6 cellular contexts compared by ENCODE assay signal in genomic region chr7:65923321-65923720, GRCh38.
"Had no signal": no experiment of that assay in that cellular context is flagged by ENCODE, and none has a peak within 500 bp of the region (broad histone marks: within the 10 kb centered on the region; RNA-seq: fewer than 3 reads in every experiment).

No MANE protein-coding gene starts in this region.

- H3K27ac Mint-ChIP-seq: GM23338, IgD-negative memory B cell had no signal

- H3K4me3 Mint-ChIP-seq: GM23338, H9, IgD-negative memory B cell had no signal

- ATAC-seq: GM23338, HepG2 had no signal

- H3K9me3 Mint-ChIP-seq: GM23338, H9, IgD-negative memory B cell had no signal

- DNase-seq: H9, HCEC 1CT, KBM-7 had no signal

- H3K27me3 Mint-ChIP-seq: IgD-negative memory B cell had no signal
